ENCODE assay signal across 16 cellular contexts in the genomic region with DNA sequence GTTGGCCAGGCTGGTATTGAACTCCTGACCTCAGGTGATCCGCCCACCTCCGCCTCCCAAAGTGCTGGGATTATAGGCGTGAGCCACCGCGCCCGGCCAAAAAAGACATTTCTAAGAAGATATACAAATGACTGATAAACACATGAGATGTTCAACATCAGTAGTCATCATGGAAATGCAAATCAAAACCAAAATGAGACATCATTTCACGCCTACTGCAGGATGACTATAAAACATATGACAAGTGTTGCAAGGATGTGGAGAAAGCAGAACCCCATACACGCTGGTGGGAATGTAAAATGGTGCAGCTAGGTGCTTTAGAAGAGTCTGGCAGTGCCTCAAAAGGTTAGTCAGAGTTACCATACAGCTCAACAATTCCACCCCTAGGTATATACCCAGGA. TPM values are rescaled to one million over a fixed set of nuclear protein-coding genes. Genes with fewer than 3 reads are reported as not detected.
DNase-seq lines count a peak whose midpoint lies in the region; ATAC-seq, FAIRE-seq and TF ChIP-seq lines count a peak whose summit lies in the region.
"Had no signal": no experiment of that assay in that cellular context is flagged by ENCODE, and none has a peak within 500 bp of the region (broad histone marks: within the 10 kb centered on the region; RNA-seq: fewer than 3 reads in every experiment).

No MANE protein-coding gene starts in this region.

- H3K9me3 Mint-ChIP-seq in activated CD4-positive, alpha-beta T cell treated with anti-CD3 and anti-CD28 coated beads for 36 hours (ENCODE audit: low read depth), result no peaks in the 10 kb centered on the region

- no peak for TF ChIP-seq CTCF in bronchial epithelial cell (IDR thresholded peaks at IDR 0.05; ENCODE audit: insufficient read depth, low read length, severe bottlenecking)

- DNase-seq in activated CD4-positive, alpha-beta T cell treated with anti-CD3 and anti-CD28 coated beads for 36 hours, result peak; percentile 78
- DNase-seq in activated CD4-positive, alpha-beta T cell treated with anti-CD3 and anti-CD28 coated beads for 1 hour, result no peak
- DNase-seq in RKO (ENCODE audit: low spot score), result peak; percentile 55
- DNase-seq in bronchial epithelial cell (ENCODE audit: low read depth), result peak; percentile 54
- DNase-seq in stimulated activated CD4-positive, alpha-beta T cell treated with anti-CD3 and anti-CD28 coated beads, Interleukin-4, amount 100 ng/mL, for 1 hour, result peak; percentile 26
- DNase-seq in HUDEP-2 (lab: John Stamatoyannopoulos, UW; ENCODE audit: unreplicated experiment in 76 of 76), result no peak
- no peak for DNase-seq in cortex of kidney (lab: John Stamatoyannopoulos, UW)
- DNase-seq: adrenal gland, Caco-2, left ventricle myocardium inferior, NCI-H1417, NCI-H524 treated with DMSO at 0.1 percent for 48 hours, thyroid gland had no signal

- intact Hi-C loops in activated CD4-positive, alpha-beta T cell treated with anti-CD3 and anti-CD28 coated beads for 36 hours (cut with DNase I, micrococcal nuclease), result loop anchor here (1.0 to 10.0 kb wide), 12 partner anchors 24 to 1187 kb away; a partner anchor contains a TSS

- POLR2A ChIA-PET in activated CD4-positive, alpha-beta T cell treated with anti-CD3 and anti-CD28 coated beads for 36 hours (lab: Charles Lee), result interaction anchor here (0.6 to 0.7 kb wide), 2 partner anchors 24 to 733 kb away, joined by 3 to 4 read pairs; a partner anchor contains a TSS

- peak overlapping the region; percentile 81 for H3K27ac Mint-ChIP-seq in activated CD4-positive, alpha-beta T cell treated with anti-CD3 and anti-CD28 coated beads for 36 hours

- H3K4me3 ChIP-seq in bronchial epithelial cell (ENCODE audit: low read depth, low read length), result no peak overlapping the region
- H3K4me3 ChIP-seq: adrenal gland, left ventricle myocardium inferior, thyroid gland had no signal

- CTCF ChIA-PET in activated CD4-positive, alpha-beta T cell treated with anti-CD3 and anti-CD28 coated beads for 36 hours (lab: Charles Lee), result interaction anchor here (1.3 to 1.5 kb wide), 3 partner anchors 10 to 578 kb away, joined by 4 to 6 read pairs (median 4); no protein-coding TSS in a partner anchor

- H3K4me1 Mint-ChIP-seq in activated CD4-positive, alpha-beta T cell treated with anti-CD3 and anti-CD28 coated beads for 36 hours, result peaks cover 30% of the 10 kb centered on the region

- no peaks in the 10 kb centered on the region for H3K27me3 ChIP-seq in bronchial epithelial cell (ENCODE audit: control insufficient read depth, insufficient read depth, low read length)
- H3K27me3 ChIP-seq: adrenal gland, thyroid gland had no signal

- FAIRE-seq in bronchial epithelial cell (lab: Jason Lieb, UNC), result no peak
- FAIRE-seq: A204.1 had no signal

- H3K36me3 Mint-ChIP-seq in activated CD4-positive, alpha-beta T cell treated with anti-CD3 and anti-CD28 coated beads for 36 hours (ENCODE audit: low read depth), result peaks cover 53% of the 10 kb centered on the region

- no peaks in the 10 kb centered on the region for H3K27me3 Mint-ChIP-seq in activated CD4-positive, alpha-beta T cell treated with anti-CD3 and anti-CD28 coated beads for 36 hours

- no peaks in the 10 kb centered on the region for H3K36me3 ChIP-seq in bronchial epithelial cell (ENCODE audit: control insufficient read depth, insufficient read depth, low read length)

- ATAC-seq in activated CD4-positive, alpha-beta T cell treated with anti-CD3 and anti-CD28 coated beads for 36 hours, result peak; percentile 95
- no peak for ATAC-seq in HG02798 (IDR thresholded peaks at IDR 0.05; ENCODE audit: poor library complexity, unreplicated experiment)
- ATAC-seq: Right ventricle myocardium inferior had no signal

- peak overlapping the region; percentile 26 for H3K4me3 Mint-ChIP-seq in activated CD4-positive, alpha-beta T cell treated with anti-CD3 and anti-CD28 coated beads for 36 hours

RNA-seq across cellular contexts. Expression of a gene that starts 24.6 kb away (rescaled TPM):
- 10 to 100 TPM; 41.0 to 57.0 TPM for total RNA-seq in activated CD4-positive, alpha-beta T cell treated with anti-CD3 and anti-CD28 coated beads for 36 hours
- total RNA-seq in bronchial epithelial cell, result 7.4 and 9.5 TPM in 2 replicates

RNA-seq across cellular contexts. Expression of a gene that starts 27.1 kb away (rescaled TPM):
- total RNA-seq in activated CD4-positive, alpha-beta T cell treated with anti-CD3 and anti-CD28 coated beads for 36 hours, result not detected
- not detected in 2 replicates for total RNA-seq in bronchial epithelial cell
- total RNA-seq: adrenal gland, Caco-2, left ventricle myocardium inferior, Right ventricle myocardium inferior, thyroid gland had no signal

Comparison
In these comparisons a context has a peak if more than half of its experiments do, and no peak if none do; other contexts are left out.
1. DNase-seq: peak in activated CD4-positive, alpha-beta T cell treated with anti-CD3 and anti-CD28 coated beads for 36 hours (single experiment), RKO (single experiment), bronchial epithelial cell (single experiment) and stimulated activated CD4-positive, alpha-beta T cell treated with anti-CD3 and anti-CD28 coated beads, Interleukin-4, amount 100 ng/mL, for 1 hour (single experiment); none in activated CD4-positive, alpha-beta T cell treated with anti-CD3 and anti-CD28 coated beads for 1 hour (single experiment), HUDEP-2 (0 of 76) and cortex of kidney (single experiment).